ENCODE assay signal across 8 cellular contexts in the genomic region with DNA sequence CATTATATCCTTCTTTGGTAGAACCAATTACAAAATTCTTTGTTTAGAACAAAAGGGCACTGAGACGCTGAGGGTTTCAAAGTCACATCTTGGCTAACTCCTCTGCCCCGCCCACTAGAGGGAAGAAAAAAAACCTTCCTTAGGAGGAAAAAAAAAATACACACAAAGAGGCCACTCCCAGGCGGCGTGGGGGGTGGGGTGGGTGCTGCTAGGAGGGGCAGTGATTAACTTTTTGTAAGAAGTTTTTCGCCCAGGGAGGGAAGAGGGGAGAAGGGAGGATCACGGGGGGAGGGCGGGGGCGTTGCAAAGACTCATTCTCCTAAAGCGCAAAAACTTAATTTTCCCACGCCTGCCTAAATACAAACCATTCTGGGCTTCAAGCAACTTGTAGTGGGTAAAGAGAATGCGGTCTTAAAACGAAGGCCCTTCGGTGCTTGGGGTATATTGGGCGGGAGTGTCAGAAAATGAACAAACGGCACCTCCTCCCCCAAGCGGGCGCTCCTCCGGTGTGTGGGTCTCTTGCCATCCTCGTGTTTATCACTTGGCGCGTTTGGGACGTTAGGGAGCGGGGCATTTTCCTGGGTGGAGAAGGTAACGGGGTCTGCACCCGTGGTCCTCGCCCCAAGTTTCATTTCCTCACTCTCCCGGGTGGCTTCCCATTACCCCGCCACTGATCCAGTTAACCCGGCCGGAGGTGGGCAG. TPM values are rescaled to one million over a fixed set of nuclear protein-coding genes. Genes with fewer than 3 reads are reported as not detected.
DNase-seq lines count a peak whose midpoint lies in the region; ATAC-seq and TF ChIP-seq lines count a peak whose summit lies in the region.

No MANE protein-coding gene starts in this region.

- no peaks in the 10 kb centered on the region for H3K79me2 ChIP-seq in GM23248 (ENCODE audit: insufficient read depth)

- no peaks in the 10 kb centered on the region for H4K20me1 ChIP-seq in GM23248 (ENCODE audit: insufficient read depth)

- H3K9me3 Mint-ChIP-seq in CD4-positive, CD25-positive, alpha-beta regulatory T cell = peaks cover 0 to 9% (median 0%) of the 10 kb centered on the region in 7 donors

- H3K27ac Mint-ChIP-seq in CD4-positive, CD25-positive, alpha-beta regulatory T cell = peak overlapping the region; percentile 54 to 99 (median 94)

- H3K4me3 Mint-ChIP-seq in CD4-positive, CD25-positive, alpha-beta regulatory T cell = peak overlapping the region; percentile 92 to 99 (median 98)

- H3K9ac ChIP-seq in GM23248 = no peak overlapping the region

- ATAC-seq in CD4-positive, CD25-positive, alpha-beta regulatory T cell (ENCODE audit: low read depth in 2 of 2) = peak; percentile 13
- ATAC-seq in gastrocnemius medialis = no peak

- H3K4me3 ChIP-seq in CD4-positive, CD25-positive, alpha-beta regulatory T cell (ENCODE audit: low read depth, low read length) = peak overlapping the region; percentile 100
- H3K4me3 ChIP-seq in GM23248 (no peak overlapping the region), gastrocnemius medialis (peak overlapping the region; percentile 48 to 67 (median 56))

- no peak overlapping the region for H2AFZ ChIP-seq in GM23248

- H3K27ac ChIP-seq in CD4-positive, CD25-positive, alpha-beta regulatory T cell (ENCODE audit: insufficient read depth, low read length, poor library complexity, severe bottlenecking) = peak overlapping the region; percentile 94
- H3K27ac ChIP-seq in GM23248 (no peak overlapping the region), gastrocnemius medialis (peak overlapping the region in 1 of 4 donors; percentile 57)

- TF ChIP-seq CTCF in gastrocnemius medialis (IDR thresholded peaks at IDR 0.05 in 4 of 5, conservative IDR thresholded peaks at IDR 0.05 in 1 of 5) = no peak

- H3K9me3 ChIP-seq in CD4-positive, CD25-positive, alpha-beta regulatory T cell (ENCODE audit: control insufficient read depth in 2 of 2, low read length in 2 of 2) = no peaks in the 10 kb centered on the region
- H3K9me3 ChIP-seq in GM23248 (ENCODE audit: low read depth) (no peaks in the 10 kb centered on the region), gastrocnemius medialis (no peaks in the 10 kb centered on the region)

- H3K4me1 Mint-ChIP-seq in CD4-positive, CD25-positive, alpha-beta regulatory T cell = peaks cover 28 to 64% (median 44%) of the 10 kb centered on the region in 4 donors

- intact Hi-C loops in cardiac septum (cut with DNase I) = loop anchor here (5.0 to 10.0 kb wide), 2 partner anchors 201 to 261 kb away; no protein-coding TSS in a partner anchor
- intact Hi-C loops in gastrocnemius medialis (cut with DNase I; ENCODE audit: low total_unique reads) = loop anchor here (5.0 to 10.0 kb wide), 3 partner anchors 101 to 269 kb away; no protein-coding TSS in a partner anchor

- H3K27me3 Mint-ChIP-seq in CD4-positive, CD25-positive, alpha-beta regulatory T cell = peaks cover 27% of the 10 kb centered on the region

- H3K4me1 ChIP-seq in CD4-positive, CD25-positive, alpha-beta regulatory T cell (ENCODE audit: control insufficient read depth, insufficient read depth, low read length, poor library complexity, severe bottlenecking) = peaks cover 41% of the 10 kb centered on the region
- H3K4me1 ChIP-seq in GM23248 (ENCODE audit: insufficient read depth) (no peaks in the 10 kb centered on the region), gastrocnemius medialis (peaks cover 4 to 34% of the 10 kb centered on the region in 2 donors)

- peaks cover 45% of the 10 kb centered on the region for H3K36me3 Mint-ChIP-seq in CD4-positive, CD25-positive, alpha-beta regulatory T cell

- no peak overlapping the region for H3K4me2 ChIP-seq in GM23248 (ENCODE audit: unreplicated experiment)

- in situ Hi-C loops in GM23248 (cut with MboI) (no loop called here), gastrocnemius medialis (cut with MboI; ENCODE audit: low sequenced_read_pairs in 4 of 4) (no loop called here)

- TF ChIP-seq POLR2A in gastrocnemius medialis (IDR thresholded peaks at IDR 0.05) = peak in 1 of 2 donors; percentile 13

- no peaks in the 10 kb centered on the region for H3F3A ChIP-seq in GM23248 (ENCODE audit: insufficient read depth)

- peaks cover 28% of the 10 kb centered on the region for H3K36me3 ChIP-seq in CD4-positive, CD25-positive, alpha-beta regulatory T cell (ENCODE audit: control insufficient read depth, insufficient read depth, low read length)
- H3K36me3 ChIP-seq in GM23248 (ENCODE audit: low read depth) (no peaks in the 10 kb centered on the region), gastrocnemius medialis (no peaks in the 10 kb centered on the region)

- 2 to 5% methylated on average over 24 to 30 of the region's 30 CpGs for WGBS in GM23248 (ENCODE audit: low coverage in 1 of 2, low lambda C conversion rate in 2 of 2, missing lambda C conversion rate in 2 of 2), 2 experiments

- no peaks in the 10 kb centered on the region for H3K9me2 ChIP-seq in GM23248 (ENCODE audit: insufficient read depth)

- DNase-seq in CD4-positive, CD25-positive, alpha-beta regulatory T cell = peak; percentile 66 to 85 (median 85)
- DNase-seq in GM23248 (peak; percentile 6), NCI-H2171 treated with DMSO at 0.1 percent for 48 hours (lab: John Stamatoyannopoulos, UW) (peak; percentile 62), activated T-helper 1 cell treated with Interleukin-2 at 50 U/mL for 16 hours (ENCODE audit: low read depth) (peak; percentile 73), cardiac septum (ENCODE audit: low spot score) (peak; percentile 81), gastrocnemius medialis (peak in 1 of 2 donors; percentile 21), NCI-H345 (lab: John Stamatoyannopoulos, UW) (no peak), NCI-H526 treated with DMSO at 0.1 percent for 48 hours (lab: John Stamatoyannopoulos, UW) (no peak)

- H3K27me3 ChIP-seq in CD4-positive, CD25-positive, alpha-beta regulatory T cell (ENCODE audit: control insufficient read depth, insufficient read depth, low read length) = peaks cover 2% of the 10 kb centered on the region
- H3K27me3 ChIP-seq in GM23248 (replicated peaks; ENCODE audit: insufficient read depth) (peaks cover 66% of the 10 kb centered on the region), gastrocnemius medialis (peaks cover 37 to 86% (median 67%) of the 10 kb centered on the region in 3 donors)

RNA-seq across cellular contexts. Expression of a gene that starts 1.7 kb away (rescaled TPM):
- 2,224 TPM for total RNA-seq in CD4-positive, CD25-positive, alpha-beta regulatory T cell
- 100 to 1,000 TPM; 536 to 682 (median 586) TPM for polyA plus RNA-seq in CD4-positive, CD25-positive, alpha-beta regulatory T cell
- not detected in 2 replicates for total RNA-seq in GM23248 (2014; rRNA removed; shearing (Covaris generic))
- polyA plus RNA-seq in GM23248 (2016; fragmentation: Nextera tagmentation; extraction: Ambion mirVana) = 0.15 and 0.16 TPM in 2 replicates
- total RNA-seq in cardiac septum (4.4 TPM), gastrocnemius medialis (1 to 10 TPM; 2.5 to 6.6 (median 4.0) TPM)

Comparison
In these comparisons a context has a peak if more than half of its experiments do, and no peak if none do; other contexts are left out.
1. ATAC-seq: peak in CD4-positive, CD25-positive, alpha-beta regulatory T cell (2 of 2); none in gastrocnemius medialis (0 of 2).
2. DNase-seq: peak in CD4-positive, CD25-positive, alpha-beta regulatory T cell (3 of 3), GM23248 (single experiment), NCI-H2171 treated with DMSO at 0.1 percent for 48 hours (single experiment), activated T-helper 1 cell treated with Interleukin-2 at 50 U/mL for 16 hours (single experiment) and cardiac septum (single experiment); none in NCI-H345 (single experiment) and NCI-H526 treated with DMSO at 0.1 percent for 48 hours (single experiment).
3. RNA of a gene that starts 1.7 kb away (total RNA-seq): 2,224 TPM in CD4-positive, CD25-positive, alpha-beta regulatory T cell (single experiment); 4.4 TPM in cardiac septum (single experiment), 2.5 to 6.6 TPM in gastrocnemius medialis and not detected in GM23248; every median in the first group is over 100 times any median in the second.